In the genomic region with DNA sequence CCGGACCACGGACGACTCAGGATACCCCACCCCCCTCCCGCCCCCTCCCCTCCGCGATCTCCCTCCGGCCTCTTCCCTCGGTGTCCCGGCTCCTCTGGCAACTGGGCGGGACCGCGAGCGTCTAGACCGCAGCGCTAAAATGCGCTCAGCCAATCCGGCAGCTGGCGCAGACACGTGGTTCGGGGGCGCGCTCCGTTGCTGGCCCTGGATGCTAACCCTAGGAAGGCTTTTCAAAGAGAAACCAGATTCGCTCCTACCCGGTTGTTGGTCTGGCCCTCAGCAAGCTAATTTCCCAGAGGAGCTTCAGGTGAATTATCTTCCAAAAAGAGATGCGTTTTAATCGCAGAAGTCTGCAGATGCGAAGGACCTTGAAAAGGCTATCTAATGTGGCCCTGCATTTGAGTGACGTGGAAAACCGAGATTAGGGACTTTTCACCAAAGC, we compare ENCODE assay signal across 1 cellular context.
TF ChIP-seq lines count a peak whose summit lies in the region.

A gene with protein sequence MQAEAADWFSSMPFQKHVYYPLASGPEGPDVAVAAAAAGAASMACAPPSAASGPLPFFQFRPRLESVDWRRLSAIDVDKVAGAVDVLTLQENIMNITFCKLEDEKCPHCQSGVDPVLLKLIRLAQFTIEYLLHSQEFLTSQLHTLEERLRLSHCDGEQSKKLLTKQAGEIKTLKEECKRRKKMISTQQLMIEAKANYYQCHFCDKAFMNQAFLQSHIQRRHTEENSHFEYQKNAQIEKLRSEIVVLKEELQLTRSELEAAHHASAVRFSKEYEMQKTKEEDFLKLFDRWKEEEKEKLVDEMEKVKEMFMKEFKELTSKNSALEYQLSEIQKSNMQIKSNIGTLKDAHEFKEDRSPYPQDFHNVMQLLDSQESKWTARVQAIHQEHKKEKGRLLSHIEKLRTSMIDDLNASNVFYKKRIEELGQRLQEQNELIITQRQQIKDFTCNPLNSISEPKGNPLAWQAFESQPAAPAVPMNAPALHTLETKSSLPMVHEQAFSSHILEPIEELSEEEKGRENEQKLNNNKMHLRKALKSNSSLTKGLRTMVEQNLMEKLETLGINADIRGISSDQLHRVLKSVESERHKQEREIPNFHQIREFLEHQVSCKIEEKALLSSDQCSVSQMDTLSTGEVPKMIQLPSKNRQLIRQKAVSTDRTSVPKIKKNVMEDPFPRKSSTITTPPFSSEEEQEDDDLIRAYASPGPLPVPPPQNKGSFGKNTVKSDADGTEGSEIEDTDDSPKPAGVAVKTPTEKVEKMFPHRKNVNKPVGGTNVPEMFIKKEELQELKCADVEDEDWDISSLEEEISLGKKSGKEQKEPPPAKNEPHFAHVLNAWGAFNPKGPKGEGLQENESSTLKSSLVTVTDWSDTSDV (minus strand): TSS at position 96 of the 442 bp plus-strand sequence. CDS start 2,677 bp downstream, outside the sequence.

TF ChIP-seq in HEK293, 187 proteins besides CTCF, POLR2A, EP300 and RAD21 (continued from another document):
- TF ChIP-seq PRDM1 (tag by site-specific recombination; IDR thresholded peaks at IDR 0.05): peak; percentile 74; the same call in 1 of the 2 replicates
- peak; percentile 72 for TF ChIP-seq ZNF335 (tag by site-specific recombination; conservative IDR thresholded peaks at IDR 0.05)
- no peak for TF ChIP-seq ZNF558 (tag by site-specific recombination; IDR thresholded peaks at IDR 0.05)
- TF ChIP-seq, protein P1, sequence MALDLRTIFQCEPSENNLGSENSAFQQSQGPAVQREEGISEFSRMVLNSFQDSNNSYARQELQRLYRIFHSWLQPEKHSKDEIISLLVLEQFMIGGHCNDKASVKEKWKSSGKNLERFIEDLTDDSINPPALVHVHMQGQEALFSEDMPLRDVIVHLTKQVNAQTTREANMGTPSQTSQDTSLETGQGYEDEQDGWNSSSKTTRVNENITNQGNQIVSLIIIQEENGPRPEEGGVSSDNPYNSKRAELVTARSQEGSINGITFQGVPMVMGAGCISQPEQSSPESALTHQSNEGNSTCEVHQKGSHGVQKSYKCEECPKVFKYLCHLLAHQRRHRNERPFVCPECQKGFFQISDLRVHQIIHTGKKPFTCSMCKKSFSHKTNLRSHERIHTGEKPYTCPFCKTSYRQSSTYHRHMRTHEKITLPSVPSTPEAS (tag by site-specific recombination; IDR thresholded peaks at IDR 0.05): no peak
- no peak for TF ChIP-seq ZNF132 (tag by site-specific recombination; IDR thresholded peaks at IDR 0.05; ENCODE audit: borderline replicate concordance)
- no peak for TF ChIP-seq ZNF391 (tag by site-specific recombination; IDR thresholded peaks at IDR 0.05; ENCODE audit: borderline replicate concordance, low read depth)
- no peak for TF ChIP-seq ZNF433 (tag by site-specific recombination; IDR thresholded peaks at IDR 0.05; ENCODE audit: low read depth)
- TF ChIP-seq ZNF610 (tag by site-specific recombination; IDR thresholded peaks at IDR 0.05; ENCODE audit: borderline replicate concordance): no peak; the same call in 1 of the 2 replicates
- TF ChIP-seq, protein P2, sequence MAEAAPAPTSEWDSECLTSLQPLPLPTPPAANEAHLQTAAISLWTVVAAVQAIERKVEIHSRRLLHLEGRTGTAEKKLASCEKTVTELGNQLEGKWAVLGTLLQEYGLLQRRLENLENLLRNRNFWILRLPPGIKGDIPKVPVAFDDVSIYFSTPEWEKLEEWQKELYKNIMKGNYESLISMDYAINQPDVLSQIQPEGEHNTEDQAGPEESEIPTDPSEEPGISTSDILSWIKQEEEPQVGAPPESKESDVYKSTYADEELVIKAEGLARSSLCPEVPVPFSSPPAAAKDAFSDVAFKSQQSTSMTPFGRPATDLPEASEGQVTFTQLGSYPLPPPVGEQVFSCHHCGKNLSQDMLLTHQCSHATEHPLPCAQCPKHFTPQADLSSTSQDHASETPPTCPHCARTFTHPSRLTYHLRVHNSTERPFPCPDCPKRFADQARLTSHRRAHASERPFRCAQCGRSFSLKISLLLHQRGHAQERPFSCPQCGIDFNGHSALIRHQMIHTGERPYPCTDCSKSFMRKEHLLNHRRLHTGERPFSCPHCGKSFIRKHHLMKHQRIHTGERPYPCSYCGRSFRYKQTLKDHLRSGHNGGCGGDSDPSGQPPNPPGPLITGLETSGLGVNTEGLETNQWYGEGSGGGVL (tag by site-specific recombination; IDR thresholded peaks at IDR 0.05): no peak; the same call in 1 of the 2 replicates
- no peak for TF ChIP-seq ZBTB8A (tag by site-specific recombination; IDR thresholded peaks at IDR 0.05)
- TF ChIP-seq ZBTB20 (tag by site-specific recombination; IDR thresholded peaks at IDR 0.05): no peak
- TF ChIP-seq, protein P3, sequence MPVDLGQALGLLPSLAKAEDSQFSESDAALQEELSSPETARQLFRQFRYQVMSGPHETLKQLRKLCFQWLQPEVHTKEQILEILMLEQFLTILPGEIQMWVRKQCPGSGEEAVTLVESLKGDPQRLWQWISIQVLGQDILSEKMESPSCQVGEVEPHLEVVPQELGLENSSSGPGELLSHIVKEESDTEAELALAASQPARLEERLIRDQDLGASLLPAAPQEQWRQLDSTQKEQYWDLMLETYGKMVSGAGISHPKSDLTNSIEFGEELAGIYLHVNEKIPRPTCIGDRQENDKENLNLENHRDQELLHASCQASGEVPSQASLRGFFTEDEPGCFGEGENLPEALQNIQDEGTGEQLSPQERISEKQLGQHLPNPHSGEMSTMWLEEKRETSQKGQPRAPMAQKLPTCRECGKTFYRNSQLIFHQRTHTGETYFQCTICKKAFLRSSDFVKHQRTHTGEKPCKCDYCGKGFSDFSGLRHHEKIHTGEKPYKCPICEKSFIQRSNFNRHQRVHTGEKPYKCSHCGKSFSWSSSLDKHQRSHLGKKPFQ (tag by site-specific recombination; IDR thresholded peaks at IDR 0.05): no peak
- TF ChIP-seq HOXA7 (CRISPR knock-in tag; IDR thresholded peaks at IDR 0.05; ENCODE audit: borderline replicate concordance): no peak
- no peak for TF ChIP-seq ZNF621 (tag by site-specific recombination; IDR thresholded peaks at IDR 0.05)
- TF ChIP-seq ZNF560 (tag by site-specific recombination; IDR thresholded peaks at IDR 0.05; ENCODE audit: borderline replicate concordance): no peak
- no peak for TF ChIP-seq ZNF155 (tag by site-specific recombination; IDR thresholded peaks at IDR 0.05)
- TF ChIP-seq ZNF561 (tag by site-specific recombination; IDR thresholded peaks at IDR 0.05; ENCODE audit: borderline replicate concordance): peak; percentile 59
- TF ChIP-seq ZBTB17 (tag by site-specific recombination; IDR thresholded peaks at IDR 0.05): no peak; the same call in 1 of the 2 replicates
- no peak for TF ChIP-seq HOXC10 (CRISPR knock-in tag; IDR thresholded peaks at IDR 0.05)
- TF ChIP-seq ZNF548 (tag by site-specific recombination; IDR thresholded peaks at IDR 0.05): no peak
- peak; percentile 72 for TF ChIP-seq SP2 (tag by site-specific recombination; IDR thresholded peaks at IDR 0.05)
- TF ChIP-seq ZNF510 (tag by site-specific recombination; IDR thresholded peaks at IDR 0.05; ENCODE audit: insufficient replicate concordance): no peak
- TF ChIP-seq BCL11A (tag by site-specific recombination; IDR thresholded peaks at IDR 0.05; ENCODE audit: low read depth): no peak
